Comparison of ENCODE assay signal across 3 cellular contexts in the genomic region with DNA sequence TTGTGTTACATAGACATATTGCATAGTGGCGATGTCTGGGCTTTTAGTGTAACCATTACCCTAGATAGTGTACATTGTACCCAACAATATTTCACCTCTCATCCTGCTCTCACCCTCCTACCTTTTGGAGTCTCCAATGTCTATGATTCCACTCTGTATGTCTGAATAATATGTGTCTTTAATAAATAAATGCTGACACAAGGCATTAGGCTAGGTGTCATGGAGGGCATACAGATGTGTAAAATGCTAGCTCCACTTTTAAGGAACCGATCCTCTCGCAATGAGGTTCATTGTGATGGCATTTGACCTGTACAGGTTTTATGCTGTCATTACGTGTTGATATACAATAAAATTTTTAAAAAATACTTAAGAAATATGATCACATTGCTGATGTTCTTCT.
A peak's percentile ranks its signal among the peaks of the same experiment; 100 is the strongest.
TF ChIP-seq lines count a peak whose summit lies in the region.

No MANE protein-coding gene starts in this region.

TF ChIP-seq in HepG2, 621 proteins besides CTCF, POLR2A, EP300 and RAD21:
- TF ChIP-seq FOXA1 (IDR thresholded peaks at IDR 0.05) (no peak), FOXA1 (CRISPR knock-in tag; IDR thresholded peaks at IDR 0.05) (no peak), MAFF (IDR thresholded peaks at IDR 0.05; ENCODE audit: low read depth, low read length) (peak; percentile 60), MAFK (conservative IDR thresholded peaks at IDR 0.05 in 1 of 2, IDR thresholded peaks at IDR 0.05 in 1 of 2; ENCODE audit: low read length in 2 of 2) (peak; percentile 48 to 70; a peak in 3 of 4 replicates)

TF ChIP-seq in A549, 52 proteins besides CTCF, POLR2A, EP300 and RAD21:
- TF ChIP-seq, protein P1, sequence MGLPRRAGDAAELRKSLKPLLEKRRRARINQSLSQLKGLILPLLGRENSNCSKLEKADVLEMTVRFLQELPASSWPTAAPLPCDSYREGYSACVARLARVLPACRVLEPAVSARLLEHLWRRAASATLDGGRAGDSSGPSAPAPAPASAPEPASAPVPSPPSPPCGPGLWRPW (IDR thresholded peaks at IDR 0.05): no peak
- TF ChIP-seq MAFK (IDR thresholded peaks at IDR 0.05; ENCODE audit: partially characterized antibody): peak; percentile 30

TF ChIP-seq in IMR-90, 13 proteins besides CTCF, POLR2A, EP300 and RAD21:
- peak; percentile 26; the same call in 1 of the 2 replicates for TF ChIP-seq MAFK (IDR thresholded peaks at IDR 0.05; ENCODE audit: low read depth, low read length)
- TF ChIP-seq, protein P2, sequence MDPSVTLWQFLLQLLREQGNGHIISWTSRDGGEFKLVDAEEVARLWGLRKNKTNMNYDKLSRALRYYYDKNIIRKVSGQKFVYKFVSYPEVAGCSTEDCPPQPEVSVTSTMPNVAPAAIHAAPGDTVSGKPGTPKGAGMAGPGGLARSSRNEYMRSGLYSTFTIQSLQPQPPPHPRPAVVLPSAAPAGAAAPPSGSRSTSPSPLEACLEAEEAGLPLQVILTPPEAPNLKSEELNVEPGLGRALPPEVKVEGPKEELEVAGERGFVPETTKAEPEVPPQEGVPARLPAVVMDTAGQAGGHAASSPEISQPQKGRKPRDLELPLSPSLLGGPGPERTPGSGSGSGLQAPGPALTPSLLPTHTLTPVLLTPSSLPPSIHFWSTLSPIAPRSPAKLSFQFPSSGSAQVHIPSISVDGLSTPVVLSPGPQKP (IDR thresholded peaks at IDR 0.05; ENCODE audit: borderline replicate concordance, low read depth, low read length): no peak
